In the genomic region with DNA sequence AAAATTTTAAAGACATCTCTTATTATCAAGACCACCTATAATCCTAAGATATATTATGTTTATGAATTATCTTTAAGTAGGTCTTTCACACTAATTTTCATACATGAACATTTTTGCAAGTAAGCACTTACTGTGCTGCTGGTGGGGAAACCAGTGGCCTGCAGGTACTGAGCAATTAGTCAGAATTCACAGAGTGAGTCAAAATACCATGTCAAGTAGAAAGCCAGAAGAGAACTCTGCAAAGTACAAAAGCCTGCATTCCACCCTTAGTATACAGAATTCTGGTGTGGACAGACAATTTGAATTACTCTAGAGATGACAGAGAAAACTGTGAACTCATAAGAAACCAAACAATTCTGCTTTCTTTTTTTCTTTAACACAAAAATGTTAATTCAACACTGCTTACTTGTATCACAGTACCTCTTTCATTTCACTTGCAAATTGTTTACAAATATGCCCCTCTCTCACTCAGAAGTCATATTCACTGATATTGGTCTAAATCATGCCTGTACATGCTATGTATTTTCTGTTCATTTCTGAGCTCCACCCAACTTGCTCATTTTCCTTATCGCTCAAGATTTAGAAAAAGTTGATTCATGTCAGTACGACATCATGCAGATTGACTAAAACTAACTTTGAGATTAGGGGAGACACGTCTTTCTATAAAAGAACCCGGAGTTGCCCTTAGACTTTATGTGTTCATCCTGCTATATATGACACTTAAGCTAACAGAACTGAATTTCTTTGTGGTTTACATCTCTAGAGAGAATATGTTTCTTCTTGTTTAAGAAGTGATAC, we compare ENCODE assay signal across 11 cellular contexts.
A peak's percentile ranks its signal among the peaks of the same experiment; 100 is the strongest.
DNase-seq lines count a peak whose midpoint lies in the region; ATAC-seq and TF ChIP-seq lines count a peak whose summit lies in the region.
"Had no signal": no experiment of that assay in that cellular context is flagged by ENCODE, and none has a peak within 500 bp of the region (broad histone marks: within the 10 kb centered on the region; RNA-seq: fewer than 3 reads in every experiment).

No MANE protein-coding gene starts in this region.

- dilution Hi-C loops in mammary epithelial cell (cut with HindIII; ENCODE audit: low sequenced_read_pairs), result no loop called here

- in situ Hi-C loops in mammary epithelial cell (cut with MboI; ENCODE audit: low sequenced_read_pairs in 2 of 2), result no loop called here

- peak; percentile 48 for ATAC-seq in GM19043 (IDR thresholded peaks at IDR 0.05; ENCODE audit: low read depth, unreplicated experiment)
- peak; percentile 51 for ATAC-seq in HG03103 (IDR thresholded peaks at IDR 0.05; ENCODE audit: low read depth, unreplicated experiment)

- H3K9ac ChIP-seq in mammary epithelial cell (ENCODE audit: insufficient read depth, low read length), result no peak overlapping the region
- H3K9ac ChIP-seq: BLaER1 treated with 17β-estradiol and CSF1 and Interleukin-3, amounts not matched to agents 10 nM and 100 nM had no signal

- no TSS peak for BruUV-seq in mammary epithelial cell (replicated peaks; lab: Mats Ljungman, UMichigan)

- H4K20me1 ChIP-seq in mammary epithelial cell (ENCODE audit: insufficient read depth, low read length), result no peaks in the 10 kb centered on the region
- H4K20me1 ChIP-seq: BLaER1 treated with 17β-estradiol and CSF1 and Interleukin-3, amounts not matched to agents 10 nM and 100 nM had no signal

- no peaks in the 10 kb centered on the region for H3K27me3 ChIP-seq in mammary epithelial cell (ENCODE audit: insufficient read depth, low read length)
- no peaks in the 10 kb centered on the region for H3K27me3 ChIP-seq in testis
- H3K27me3 ChIP-seq in left ventricle myocardium inferior (ENCODE audit: low read depth), result no peaks in the 10 kb centered on the region
- H3K27me3 ChIP-seq: BLaER1 treated with 17β-estradiol and CSF1 and Interleukin-3, amounts not matched to agents 10 nM and 100 nM; upper lobe of left lung had no signal

- H3K36me3 ChIP-seq in mammary epithelial cell (ENCODE audit: insufficient read depth, low read length), result no peaks in the 10 kb centered on the region
- H3K36me3 ChIP-seq in testis (ENCODE audit: low read depth, missing control alignments), result no peaks in the 10 kb centered on the region
- H3K36me3 ChIP-seq in left ventricle myocardium inferior, result no peaks in the 10 kb centered on the region
- H3K36me3 ChIP-seq: BLaER1 treated with 17β-estradiol and CSF1 and Interleukin-3, amounts not matched to agents 10 nM and 100 nM; upper lobe of left lung had no signal

- no peaks in the 10 kb centered on the region for H3K79me2 ChIP-seq in mammary epithelial cell (ENCODE audit: insufficient read depth, low read length)

- H3K4me1 ChIP-seq in mammary epithelial cell (ENCODE audit: insufficient read depth, low read length) (peaks cover 10% of the 10 kb centered on the region), testis (no peaks in the 10 kb centered on the region), left ventricle myocardium inferior (peaks cover 10% of the 10 kb centered on the region)
- H3K4me1 ChIP-seq: BLaER1 treated with 17β-estradiol and CSF1 and Interleukin-3, amounts not matched to agents 10 nM and 100 nM; upper lobe of left lung had no signal

- H3K9me3 ChIP-seq in mammary epithelial cell (replicated peaks; ENCODE audit: insufficient read depth, low read length), result no peaks in the 10 kb centered on the region
- no peaks in the 10 kb centered on the region for H3K9me3 ChIP-seq in testis
- H3K9me3 ChIP-seq in left ventricle myocardium inferior (replicated peaks), result no peaks in the 10 kb centered on the region
- H3K9me3 ChIP-seq: BLaER1 treated with 17β-estradiol and CSF1 and Interleukin-3, amounts not matched to agents 10 nM and 100 nM; upper lobe of left lung had no signal

- TF ChIP-seq POLR2A in testis (IDR thresholded peaks at IDR 0.05), result no peak

- CTCF ChIA-PET in mammary epithelial cell (lab: Charles Lee; ENCODE audit: low non-redundant PET), result interaction anchor here (0.5 kb wide), 1 partner anchor 400 kb away, joined by 3 read pairs; no protein-coding TSS in a partner anchor

- WGBS in mammary epithelial cell (ENCODE audit: low coverage, missing lambda C conversion rate), result 93% methylated on average over 4 of the region's 4 CpGs
- 87 to 91% methylated on average over 4 of the region's 4 CpGs for WGBS in testis, 2 donors

- TF ChIP-seq CTCF in mammary epithelial cell (conservative IDR thresholded peaks at IDR 0.05 in 1 of 2, IDR thresholded peaks at IDR 0.05 in 1 of 2; ENCODE audit: extremely low read depth in 1 of 2, insufficient read depth in 1 of 2, low read depth in 1 of 2, low read length in 2 of 2), result no peak
- TF ChIP-seq CTCF in testis (IDR thresholded peaks at IDR 0.05), result no peak
- TF ChIP-seq CTCF in left ventricle myocardium inferior (IDR thresholded peaks at IDR 0.05; ENCODE audit: borderline replicate concordance), result no peak

- H3K27ac ChIP-seq in mammary epithelial cell (ENCODE audit: insufficient read depth, low read depth, low read length), result no peak overlapping the region
- H3K27ac ChIP-seq in testis, result no peak overlapping the region
- H3K27ac ChIP-seq in left ventricle myocardium inferior (replicated peaks), result no peak overlapping the region
- H3K27ac ChIP-seq: BLaER1 treated with 17β-estradiol and CSF1 and Interleukin-3, amounts not matched to agents 10 nM and 100 nM; upper lobe of left lung had no signal

- no peak overlapping the region for H3K4me3 ChIP-seq in mammary epithelial cell (replicated peaks in 1 of 3; ENCODE audit: insufficient read depth in 1 of 3, low read depth in 2 of 3, low read length in 3 of 3)
- H3K4me3 ChIP-seq in testis, result no peak overlapping the region
- no peak overlapping the region for H3K4me3 ChIP-seq in left ventricle myocardium inferior
- H3K4me3 ChIP-seq: BLaER1 treated with 17β-estradiol and CSF1 and Interleukin-3, amounts not matched to agents 10 nM and 100 nM; upper lobe of left lung had no signal

- intact Hi-C loops in mammary epithelial cell (cut with micrococcal nuclease), result no loop called here
- intact Hi-C loops in testis (cut with DNase I; ENCODE audit: low total_unique reads), result no loop called here
- intact Hi-C loops in left ventricle myocardium inferior (cut with micrococcal nuclease), result no loop called here

- peak overlapping the region; percentile 23 for H3K4me2 ChIP-seq in mammary epithelial cell (ENCODE audit: insufficient read depth, low read depth, low read length)
- H3K4me2 ChIP-seq: BLaER1 treated with 17β-estradiol and CSF1 and Interleukin-3, amounts not matched to agents 10 nM and 100 nM had no signal

- DNase-seq in EL (peak; percentile 24), mammary epithelial cell (peak; percentile 55), testis (no peak), DMS114 treated with DMSO at 0.1 percent for 48 hours (lab: John Stamatoyannopoulos, UW; ENCODE audit: unreplicated experiment) (no peak), epidermal melanocyte (ENCODE audit: insufficient read length, low spot score) (no peak), left ventricle myocardium inferior (no peak)
- DNase-seq: occipital lobe, upper lobe of left lung had no signal

- H2AFZ ChIP-seq in mammary epithelial cell (ENCODE audit: low read depth, low read length), result no peak overlapping the region

Comparison
In these comparisons a context has a peak if more than half of its experiments do, and no peak if none do; other contexts are left out.
1. DNase-seq: peak in EL (single experiment) and mammary epithelial cell (single experiment); none in testis (single experiment), DMS114 treated with DMSO at 0.1 percent for 48 hours (single experiment), epidermal melanocyte (single experiment) and left ventricle myocardium inferior (single experiment).